Comparison of ENCODE assay signal across 9 cellular contexts in genomic region chr6:159959165-159959975, GRCh38. TPM values are rescaled to one million over a fixed set of nuclear protein-coding genes. Genes with fewer than 3 reads are reported as not detected.
DNase-seq lines count a peak whose midpoint lies in the region; ATAC-seq and TF ChIP-seq lines count a peak whose summit lies in the region.
"Had no signal": no experiment of that assay in that cellular context is flagged by ENCODE, and none has a peak within 500 bp of the region (broad histone marks: within the 10 kb centered on the region; RNA-seq: fewer than 3 reads in every experiment).

No MANE protein-coding gene starts in this region.

- no peak overlapping the region for H3K4me3 ChIP-seq in sigmoid colon

- no peaks in the 10 kb centered on the region for H3K4me1 ChIP-seq in sigmoid colon

- H3K9me3 Mint-ChIP-seq in chondrocyte (ENCODE audit: low read depth) (no peaks in the 10 kb centered on the region), immature natural killer cell (no peaks in the 10 kb centered on the region)
- H3K9me3 Mint-ChIP-seq: activated naive CD4-positive, alpha-beta T cell treated with anti-CD3 and anti-CD28 coated beads, Interleukin-2, amount 10 ng/mL, durations not matched to agents 7 days and 5 days had no signal

- WGBS in sigmoid colon, 2 donors, result 91% methylated on average over 6 of the region's 6 CpGs

- no peaks in the 10 kb centered on the region for H3K27me3 ChIP-seq in sigmoid colon

- H3K36me3 Mint-ChIP-seq in chondrocyte (ENCODE audit: low read depth), result no peaks in the 10 kb centered on the region
- no peaks in the 10 kb centered on the region for H3K36me3 Mint-ChIP-seq in immature natural killer cell
- H3K36me3 Mint-ChIP-seq: activated naive CD4-positive, alpha-beta T cell treated with anti-CD3 and anti-CD28 coated beads, Interleukin-2, amount 10 ng/mL, durations not matched to agents 7 days and 5 days had no signal

- H3K27ac ChIP-seq in sigmoid colon, result peak overlapping the region in 3 of 4 donors; percentile 55 to 64 (median 55)

- intact Hi-C loops in sigmoid colon (cut with DNase I), result no loop called here

- H3K4me1 Mint-ChIP-seq in chondrocyte (ENCODE audit: low read depth) (peaks cover 9% of the 10 kb centered on the region), immature natural killer cell (peaks cover 0 to 2% of the 10 kb centered on the region in 2 donors)
- H3K4me1 Mint-ChIP-seq: activated naive CD4-positive, alpha-beta T cell treated with anti-CD3 and anti-CD28 coated beads, Interleukin-2, amount 10 ng/mL, durations not matched to agents 7 days and 5 days had no signal

- no peaks in the 10 kb centered on the region for H3K9me3 ChIP-seq in sigmoid colon

- ATAC-seq in GM19395 (IDR thresholded peaks at IDR 0.05; ENCODE audit: unreplicated experiment) (peak; percentile 71), HG03175 (IDR thresholded peaks at IDR 0.05; ENCODE audit: unreplicated experiment) (peak; percentile 92)

- H3K27ac Mint-ChIP-seq in chondrocyte (ENCODE audit: unreplicated experiment) (peak overlapping the region; percentile 60), immature natural killer cell (no peak overlapping the region)
- H3K27ac Mint-ChIP-seq: activated naive CD4-positive, alpha-beta T cell treated with anti-CD3 and anti-CD28 coated beads, Interleukin-2, amount 10 ng/mL, durations not matched to agents 7 days and 5 days had no signal

- no peak for TF ChIP-seq CTCF in chondrocyte (IDR thresholded peaks at IDR 0.05)
- no peak for TF ChIP-seq CTCF in sigmoid colon (IDR thresholded peaks at IDR 0.05)

- H3K4me3 Mint-ChIP-seq in chondrocyte (ENCODE audit: unreplicated experiment) (no peak overlapping the region), immature natural killer cell (no peak overlapping the region)
- H3K4me3 Mint-ChIP-seq: activated naive CD4-positive, alpha-beta T cell treated with anti-CD3 and anti-CD28 coated beads, Interleukin-2, amount 10 ng/mL, durations not matched to agents 7 days and 5 days had no signal

- TF ChIP-seq POLR2A in sigmoid colon (IDR thresholded peaks at IDR 0.05), result no peak

- no peaks in the 10 kb centered on the region for H3K36me3 ChIP-seq in sigmoid colon

- no peak for DNase-seq in chondrocyte (ENCODE audit: low spot score)
- no peak for DNase-seq in sigmoid colon
- DNase-seq in COLO829 (ENCODE audit: low spot score), result no peak
- no peak for DNase-seq in immature natural killer cell
- DNase-seq in glomerular visceral epithelial cell (ENCODE audit: extremely low spot score), result no peak
- no peak for DNase-seq in NCI-H128 (lab: John Stamatoyannopoulos, UW; ENCODE audit: unreplicated experiment)
- DNase-seq: activated naive CD4-positive, alpha-beta T cell treated with anti-CD3 and anti-CD28 coated beads, Interleukin-2, amount 10 ng/mL, durations not matched to agents 7 days and 5 days had no signal

- TF ChIP-seq EP300 in sigmoid colon (IDR thresholded peaks at IDR 0.05), result no peak

- H3K27me3 Mint-ChIP-seq in chondrocyte (ENCODE audit: low read depth), result peaks cover 4% of the 10 kb centered on the region
- H3K27me3 Mint-ChIP-seq in immature natural killer cell (ENCODE audit: low read depth in 3 of 3), result peaks cover 0 to 5% (median 1%) of the 10 kb centered on the region in 3 donors

RNA-seq across cellular contexts. Expression of gene IGF2R, which starts 9.5 kb away (rescaled TPM):
- total RNA-seq in chondrocyte, result 205 to 247 TPM (median 242 TPM) in 3 replicates
- 10 to 100 TPM; 34.6 to 80.9 (median 42.8) TPM for total RNA-seq in sigmoid colon
- 10 to 100 TPM in 2 of 3 donors, 1 to 10 TPM in 1; 3.6 to 43.7 (median 10.9) TPM for polyA plus RNA-seq in sigmoid colon
- 10 to 100 TPM; 17.2 to 54.9 (median 21.4) TPM for polyA plus RNA-seq in immature natural killer cell
